8 cellular contexts compared by ENCODE assay signal in the genomic region with DNA sequence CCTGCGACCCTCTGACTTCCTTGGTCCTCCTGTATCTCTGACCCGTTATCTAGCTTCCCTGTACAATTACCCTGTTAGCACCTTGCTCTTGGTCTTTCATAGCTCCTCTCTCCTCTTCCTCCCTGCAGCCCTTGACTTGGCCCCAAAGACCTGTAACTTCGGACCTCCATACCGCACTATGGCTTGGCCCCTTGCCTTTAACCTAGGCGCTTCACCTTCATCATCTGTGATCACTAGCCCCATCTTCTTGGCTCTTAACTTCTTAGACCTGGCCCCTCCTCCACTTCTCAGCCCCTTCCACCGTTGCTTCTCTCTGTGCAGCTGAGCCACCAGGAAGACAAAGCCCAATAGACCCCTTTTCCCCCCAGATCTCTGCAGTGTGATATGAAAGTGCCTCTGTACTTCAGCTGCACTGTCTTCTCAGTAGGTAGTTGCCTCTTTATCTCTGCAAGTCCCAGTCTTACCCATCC. TPM values are rescaled to one million over a fixed set of nuclear protein-coding genes. Genes with fewer than 3 reads are reported as not detected.
DNase-seq lines count a peak whose midpoint lies in the region; ATAC-seq, FAIRE-seq and TF ChIP-seq lines count a peak whose summit lies in the region.

No MANE protein-coding gene starts in this region.

- peaks cover 10% of the 10 kb centered on the region for H3K79me1 ChIP-seq in H1 (ENCODE audit: low read depth, low read length)

- peaks cover 0 to 9% of the 10 kb centered on the region in 2 experiments for H4K20me1 ChIP-seq in H1 (replicated peaks in 1 of 2; ENCODE audit: control insufficient read depth in 1 of 2, insufficient read depth in 2 of 2, low read length in 2 of 2)
- H4K20me1 ChIP-seq in osteoblast (ENCODE audit: insufficient read depth, low read length): peaks cover 4% of the 10 kb centered on the region

- H3K9me3 ChIP-seq in NT2/D1 (ENCODE audit: insufficient read depth, low read length) (peaks cover 10% of the 10 kb centered on the region; the same call in 1 of the 2 replicates), H1 (ENCODE audit: insufficient read depth in 2 of 2, low read depth in 1 of 2, low read length in 1 of 2) (peaks cover 0 to 8% of the 10 kb centered on the region in 2 experiments; a peak in 2 of 4 replicates), osteoblast (ENCODE audit: low read depth, low read length) (peaks cover 12% of the 10 kb centered on the region)

- H2BK15ac ChIP-seq in H1 (ENCODE audit: low read length): peak overlapping the region; percentile 24; the same call in 1 of the 2 replicates

- peaks cover 12% of the 10 kb centered on the region for H3K23me2 ChIP-seq in H1 (ENCODE audit: low read depth, low read length)

- TF ChIP-seq RAD21 in H1 (IDR thresholded peaks at IDR 0.05 in 1 of 2, conservative IDR thresholded peaks at IDR 0.05 in 1 of 2; ENCODE audit: low read depth in 2 of 2, low read length in 2 of 2): no peak

- no peak overlapping the region for H3K23ac ChIP-seq in H1 (ENCODE audit: insufficient read length)

- H4K91ac ChIP-seq in H1 (replicated peaks; ENCODE audit: insufficient read length, low read length): no peak overlapping the region

- H3K4me1 ChIP-seq in NT2/D1 (ENCODE audit: insufficient read depth, insufficient read length) (peaks cover 5% of the 10 kb centered on the region), H1 (replicated peaks in 1 of 4; ENCODE audit: control insufficient read depth in 3 of 4, insufficient read depth in 4 of 4, low read length in 3 of 4) (peaks cover 2 to 9% (median 5%) of the 10 kb centered on the region in 4 experiments; a peak in 6 of 7 replicates), osteoblast (ENCODE audit: insufficient read depth, low read length) (peaks cover 22% of the 10 kb centered on the region)

- TF ChIP-seq POLR2A in H1 (IDR thresholded peaks at IDR 0.05; ENCODE audit: control extremely low read depth in 1 of 2, low read depth in 2 of 2, low read length in 2 of 2): no peak

- H3K36me3 ChIP-seq in NT2/D1 (ENCODE audit: insufficient read depth, insufficient read length, low read length): peaks cover 50% of the 10 kb centered on the region
- H3K36me3 ChIP-seq in H1 (ENCODE audit: control insufficient read depth in 2 of 4, insufficient read depth in 4 of 4, low read length in 3 of 4): peaks cover 10 to 31% (median 22%) of the 10 kb centered on the region in 4 experiments; a peak in 6 of 8 replicates
- H3K36me3 ChIP-seq in osteoblast (ENCODE audit: insufficient read depth, low read length): peaks cover 35% of the 10 kb centered on the region

- H2BK12ac ChIP-seq in H1 (ENCODE audit: low read depth, low read length): no peak overlapping the region

- H3K4me2 ChIP-seq in H1 (ENCODE audit: insufficient read depth in 1 of 2, low read depth in 2 of 2, low read length in 2 of 2) (peak overlapping the region; percentile 88 to 100), osteoblast (ENCODE audit: insufficient read depth, low read length) (peak overlapping the region; percentile 95)

- no peak for TF ChIP-seq EP300 in H1 (IDR thresholded peaks at IDR 0.05; ENCODE audit: borderline replicate concordance in 1 of 2, low read depth in 2 of 2, low read length in 2 of 2)

- H3K14ac ChIP-seq in H1 (ENCODE audit: insufficient read length): no peak overlapping the region

- H3K4me3 ChIP-seq in GM12864 (ENCODE audit: low read depth, low read length): peak overlapping the region; percentile 73
- peak overlapping the region; percentile 64 for H3K4me3 ChIP-seq in NT2/D1 (ENCODE audit: insufficient read length, low read depth)
- peak overlapping the region; percentile 79 to 82 (median 81) for H3K4me3 ChIP-seq in H1 (ENCODE audit: extremely low read depth in 1 of 4, insufficient read depth in 2 of 4, low read depth in 3 of 4, low read length in 4 of 4)
- H3K4me3 ChIP-seq in osteoblast (ENCODE audit: insufficient read depth, low read length): peak overlapping the region; percentile 88

- no peak overlapping the region for H4K5ac ChIP-seq in H1 (ENCODE audit: insufficient read length, low read depth, low read length)

- H3K27me3 ChIP-seq in NT2/D1 (ENCODE audit: insufficient read depth, insufficient read length) (no peaks in the 10 kb centered on the region), H1 (replicated peaks in 1 of 4; ENCODE audit: control insufficient read depth in 3 of 4, extremely low read depth in 1 of 4, insufficient read depth in 3 of 4, low read length in 3 of 4) (no peaks in the 10 kb centered on the region), osteoblast (ENCODE audit: insufficient read depth, low read length) (no peaks in the 10 kb centered on the region)

- H4K8ac ChIP-seq in H1 (ENCODE audit: extremely low read depth, insufficient read depth, low read length): 0 out of 2 replicates have a peak overlapping the region, but pooled peaks have one; percentile 88

- H3K4ac ChIP-seq in H1 (replicated peaks; ENCODE audit: insufficient read length, low read depth, low read length): no peak overlapping the region

- DNase-seq in GM12864 (ENCODE audit: low read depth) (no peak), NT2/D1 (ENCODE audit: low read depth, low spot score) (no peak), H1 (ENCODE audit: low read depth in 1 of 2, low spot score in 2 of 2) (no peak), osteoblast (ENCODE audit: insufficient read length, low spot score, missing footprints) (no peak), AML-193 (lab: John Stamatoyannopoulos, UW) (no peak), NCI-H1417 treated with DMSO at 0.1 percent for 48 hours (lab: John Stamatoyannopoulos, UW) (no peak)

- no peak for FAIRE-seq in H1 (lab: Jason Lieb, UNC)

- H2BK20ac ChIP-seq in H1 (ENCODE audit: low read length): no peak overlapping the region

- no peak overlapping the region for H2BK5ac ChIP-seq in H1 (ENCODE audit: low read depth, low read length)

- peak overlapping the region; percentile 42 for H3K56ac ChIP-seq in H1 (replicated peaks; ENCODE audit: insufficient read length, low read depth, low read length)

- H3K27ac ChIP-seq in H1 (ENCODE audit: low read depth, low read length) (no peak overlapping the region), osteoblast (ENCODE audit: low read depth, low read length) (peak overlapping the region; percentile 58)

- WGBS in H1 (ENCODE audit: extremely low coverage in 1 of 2, insufficient coverage in 1 of 2, insufficient read length in 1 of 2, insufficient replicate concordance in 2 of 2, low coverage in 1 of 2, low lambda C conversion rate in 2 of 2, missing lambda C conversion rate in 1 of 2), 2 experiments: 7% methylated on average over 6 of the region's 6 CpGs; no CpG with 5 or more reads in 1 of the 2 experiments

- ATAC-seq in HG02840 (IDR thresholded peaks at IDR 0.05; ENCODE audit: low FRiP score, unreplicated experiment) (no peak), HG03565 (IDR thresholded peaks at IDR 0.05; ENCODE audit: unreplicated experiment) (no peak)

- H2AFZ ChIP-seq in H1 (ENCODE audit: low read length) (no peak overlapping the region), osteoblast (ENCODE audit: low read length) (peak overlapping the region; percentile 83)

- no peak overlapping the region; the same call in 1 of the 2 replicates for H2AK5ac ChIP-seq in H1 (ENCODE audit: low read depth, low read length)

- TF ChIP-seq CTCF in GM12864 (IDR thresholded peaks at IDR 0.05; ENCODE audit: low read depth, low read length, missing control alignments): no peak
- TF ChIP-seq CTCF in H1 (IDR thresholded peaks at IDR 0.05; ENCODE audit: control extremely low read depth in 1 of 3, insufficient read depth in 1 of 3, low read depth in 1 of 3, low read length in 3 of 3): no peak
- TF ChIP-seq CTCF in osteoblast (IDR thresholded peaks at IDR 0.05; ENCODE audit: extremely low read depth, low read depth, low read length): no peak

- CTCF ChIA-PET in H1 (lab: Charles Lee; ENCODE audit: partially characterized antibody): interaction anchor here (0.6 to 5.0 kb wide), 13 partner anchors 9 to 245 kb away, joined by 3 to 30 read pairs (median 3); a partner anchor contains a TSS

- POLR2A ChIA-PET in H1 (lab: Charles Lee; ENCODE audit: partially characterized antibody): interaction anchor here (0.6 to 3.6 kb wide), 15 partner anchors 9 to 189 kb away, joined by 3 to 21 read pairs (median 7); a partner anchor contains a TSS

- H3K9ac ChIP-seq in NT2/D1 (ENCODE audit: insufficient read length, low read depth) (peak overlapping the region; percentile 83), H1 (replicated peaks in 1 of 4; ENCODE audit: extremely low read depth in 1 of 4, low read depth in 3 of 4, low read length in 3 of 4) (peak overlapping the region in 3 of 4 experiments; percentile 32 to 81 (median 71); a peak in 6 of 7 replicates)

- H2BK120ac ChIP-seq in H1 (replicated peaks; ENCODE audit: low read depth, low read length): no peak overlapping the region

- H3K18ac ChIP-seq in H1 (ENCODE audit: extremely low read depth, low read length): 0 out of 2 replicates have a peak overlapping the region, but pooled peaks have one; percentile 2

- H3K79me2 ChIP-seq in H1 (ENCODE audit: control insufficient read depth in 1 of 2, insufficient read depth in 2 of 2, low read length in 2 of 2): peaks cover 11 to 22% of the 10 kb centered on the region in 2 experiments; a peak in 3 of 4 replicates
- peaks cover 16% of the 10 kb centered on the region for H3K79me2 ChIP-seq in osteoblast (ENCODE audit: insufficient read depth, low read length)

RNA-seq across cellular contexts. Expression of a gene that starts 0.7 kb away (rescaled TPM):
- 18.6 and 19.5 TPM in 2 replicates for total RNA-seq in H1 (2021; fragmentation: NEBNext Ultra II Directional; extraction: Animal tissue kit (Norgen Biotek cat#: 25700))
- 19.0 and 19.5 TPM in 2 replicates for polyA plus RNA-seq in H1 (2011; rRNA removed)
- 18.6 TPM for polyA plus RNA-seq in H1 (2011; cell fraction: cytosol; rRNA removed)
- 22.6 TPM for polyA plus RNA-seq in H1 (2011; cell fraction: nucleus; rRNA removed)
- 20.1 to 23.1 TPM (median 20.9 TPM) in 4 replicates for polyA plus RNA-seq in H1 (2012, experiment 1 of 2)
- 24.4 TPM for polyA plus RNA-seq in H1 (2012, experiment 2 of 2)
- 15.6 TPM for polyA plus RNA-seq in H1 (2013, experiment 1 of 2)
- 15.9 TPM for polyA plus RNA-seq in H1 (2013, experiment 2 of 2)
- polyA minus RNA-seq in H1 (2011; rRNA and poly(A)+ RNA removed): 9.5 and 16.8 TPM in 2 replicates
- polyA minus RNA-seq in H1 (2011; cell fraction: cytosol; rRNA and poly(A)+ RNA removed): 5.9 TPM
- 13.7 TPM for polyA minus RNA-seq in H1 (2011; cell fraction: nucleus; rRNA and poly(A)+ RNA removed)
- total RNA-seq in osteoblast: 5.4 and 6.5 TPM in 2 replicates

RNA-seq across cellular contexts. Expression of a gene that starts 29.9 kb away (rescaled TPM):
- 30.2 and 34.2 TPM in 2 replicates for total RNA-seq in H1 (2021; fragmentation: NEBNext Ultra II Directional; extraction: Animal tissue kit (Norgen Biotek cat#: 25700))
- polyA plus RNA-seq in H1 (2011; rRNA removed): 16.3 and 29.7 TPM in 2 replicates
- polyA plus RNA-seq in H1 (2011; cell fraction: cytosol; rRNA removed): 25.7 TPM
- polyA plus RNA-seq in H1 (2011; cell fraction: nucleus; rRNA removed): 7.5 TPM
- polyA plus RNA-seq in H1 (2012, experiment 1 of 2): 30.9 to 59.7 TPM (median 33.6 TPM) in 4 replicates
- polyA plus RNA-seq in H1 (2012, experiment 2 of 2): 20.1 TPM
- 53.9 TPM for polyA plus RNA-seq in H1 (2013, experiment 1 of 2)
- polyA plus RNA-seq in H1 (2013, experiment 2 of 2): 52.1 TPM
- polyA minus RNA-seq in H1 (2011; rRNA and poly(A)+ RNA removed): 6.7 and 8.7 TPM in 2 replicates
- polyA minus RNA-seq in H1 (2011; cell fraction: cytosol; rRNA and poly(A)+ RNA removed): 4.0 TPM
- 9.0 TPM for polyA minus RNA-seq in H1 (2011; cell fraction: nucleus; rRNA and poly(A)+ RNA removed)
- total RNA-seq in osteoblast: 17.0 and 20.0 TPM in 2 replicates

RNA-seq across cellular contexts. Expression of a gene that starts 30.2 kb away (rescaled TPM):
- 3.9 and 5.0 TPM in 2 replicates for total RNA-seq in H1 (2021; fragmentation: NEBNext Ultra II Directional; extraction: Animal tissue kit (Norgen Biotek cat#: 25700))
- polyA plus RNA-seq in H1 (2011; rRNA removed): 2.2 and 2.5 TPM in 2 replicates
- 3.5 TPM for polyA plus RNA-seq in H1 (2011; cell fraction: cytosol; rRNA removed)
- polyA plus RNA-seq in H1 (2011; cell fraction: nucleus; rRNA removed): 3.7 TPM
- 2.8 to 3.2 TPM (median 2.9 TPM) in 4 replicates for polyA plus RNA-seq in H1 (2012, experiment 1 of 2)
- 0.51 TPM for polyA plus RNA-seq in H1 (2012, experiment 2 of 2)
- 2.6 TPM for polyA plus RNA-seq in H1 (2013, experiment 1 of 2)
- 2.6 TPM for polyA plus RNA-seq in H1 (2013, experiment 2 of 2)
- polyA minus RNA-seq in H1 (2011; rRNA and poly(A)+ RNA removed): 2.4 and 3.5 TPM in 2 replicates
- polyA minus RNA-seq in H1 (2011; cell fraction: cytosol; rRNA and poly(A)+ RNA removed): 2.6 TPM
- polyA minus RNA-seq in H1 (2011; cell fraction: nucleus; rRNA and poly(A)+ RNA removed): 3.4 TPM
- total RNA-seq in osteoblast: 21.7 and 29.2 TPM in 2 replicates
